1 cellular context compared by ENCODE assay signal in the genomic region with DNA sequence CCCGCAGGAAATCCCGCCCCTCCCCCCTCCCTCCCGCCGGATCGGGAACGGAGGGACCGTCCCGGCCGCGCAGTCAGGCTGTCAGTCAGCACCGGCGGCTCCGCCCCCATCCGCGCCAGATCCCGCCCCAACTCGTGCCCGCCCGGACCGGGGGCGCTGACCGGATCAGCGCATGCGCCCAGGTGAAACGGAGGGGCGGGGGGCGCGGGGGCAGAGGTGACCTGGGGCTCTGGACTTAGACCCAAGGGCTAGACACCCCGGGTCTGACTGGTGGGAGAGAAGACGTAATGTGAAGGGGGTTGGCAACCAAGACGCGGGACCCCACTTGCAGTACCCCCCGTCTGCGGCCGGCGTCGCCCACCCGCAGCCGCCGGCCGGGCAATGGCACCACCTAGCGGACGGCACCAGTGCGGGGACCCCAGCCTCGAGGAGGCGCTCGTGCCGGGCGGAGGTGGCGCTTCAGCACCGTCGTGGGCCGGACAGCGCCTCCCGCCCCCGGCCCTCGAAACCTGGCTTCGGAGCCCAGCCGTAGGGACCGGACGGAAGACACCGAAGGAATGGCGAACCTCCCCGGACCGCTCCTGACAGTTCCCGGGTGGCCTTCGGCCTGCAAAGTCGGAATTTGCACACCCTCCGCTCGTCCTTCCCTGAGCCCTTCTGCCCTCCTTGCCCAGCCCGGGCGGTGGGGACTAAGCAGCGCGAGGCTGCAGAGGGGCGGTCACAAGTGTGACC.
TF ChIP-seq lines count a peak whose summit lies in the region.

A gene with protein sequence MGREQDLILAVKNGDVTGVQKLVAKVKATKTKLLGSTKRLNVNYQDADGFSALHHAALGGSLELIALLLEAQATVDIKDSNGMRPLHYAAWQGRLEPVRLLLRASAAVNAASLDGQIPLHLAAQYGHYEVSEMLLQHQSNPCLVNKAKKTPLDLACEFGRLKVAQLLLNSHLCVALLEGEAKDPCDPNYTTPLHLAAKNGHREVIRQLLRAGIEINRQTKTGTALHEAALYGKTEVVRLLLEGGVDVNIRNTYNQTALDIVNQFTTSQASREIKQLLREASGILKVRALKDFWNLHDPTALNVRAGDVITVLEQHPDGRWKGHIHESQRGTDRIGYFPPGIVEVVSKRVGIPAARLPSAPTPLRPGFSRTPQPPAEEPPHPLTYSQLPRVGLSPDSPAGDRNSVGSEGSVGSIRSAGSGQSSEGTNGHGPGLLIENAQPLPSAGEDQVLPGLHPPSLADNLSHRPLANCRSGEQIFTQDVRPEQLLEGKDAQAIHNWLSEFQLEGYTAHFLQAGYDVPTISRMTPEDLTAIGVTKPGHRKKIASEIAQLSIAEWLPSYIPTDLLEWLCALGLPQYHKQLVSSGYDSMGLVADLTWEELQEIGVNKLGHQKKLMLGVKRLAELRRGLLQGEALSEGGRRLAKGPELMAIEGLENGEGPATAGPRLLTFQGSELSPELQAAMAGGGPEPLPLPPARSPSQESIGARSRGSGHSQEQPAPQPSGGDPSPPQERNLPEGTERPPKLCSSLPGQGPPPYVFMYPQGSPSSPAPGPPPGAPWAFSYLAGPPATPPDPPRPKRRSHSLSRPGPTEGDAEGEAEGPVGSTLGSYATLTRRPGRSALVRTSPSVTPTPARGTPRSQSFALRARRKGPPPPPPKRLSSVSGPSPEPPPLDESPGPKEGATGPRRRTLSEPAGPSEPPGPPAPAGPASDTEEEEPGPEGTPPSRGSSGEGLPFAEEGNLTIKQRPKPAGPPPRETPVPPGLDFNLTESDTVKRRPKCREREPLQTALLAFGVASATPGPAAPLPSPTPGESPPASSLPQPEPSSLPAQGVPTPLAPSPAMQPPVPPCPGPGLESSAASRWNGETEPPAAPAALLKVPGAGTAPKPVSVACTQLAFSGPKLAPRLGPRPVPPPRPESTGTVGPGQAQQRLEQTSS (N-terminal part only) (minus strand): TSS at position 15 of the 732 bp plus-strand sequence. CDS start 1,733 bp downstream, outside the sequence.

TF ChIP-seq in HepG2, 621 proteins besides CTCF, POLR2A, EP300 and RAD21 (continued from another document and continues in another):
- TF ChIP-seq NR2F2 (IDR thresholded peaks at IDR 0.05; ENCODE audit: borderline replicate concordance, low read depth), result no peak; the same call in 1 of the 2 replicates
- TF ChIP-seq ZNF235 (CRISPR knock-in tag; IDR thresholded peaks at IDR 0.05; ENCODE audit: borderline replicate concordance), result peak; percentile 98
- TF ChIP-seq, protein P1, sequence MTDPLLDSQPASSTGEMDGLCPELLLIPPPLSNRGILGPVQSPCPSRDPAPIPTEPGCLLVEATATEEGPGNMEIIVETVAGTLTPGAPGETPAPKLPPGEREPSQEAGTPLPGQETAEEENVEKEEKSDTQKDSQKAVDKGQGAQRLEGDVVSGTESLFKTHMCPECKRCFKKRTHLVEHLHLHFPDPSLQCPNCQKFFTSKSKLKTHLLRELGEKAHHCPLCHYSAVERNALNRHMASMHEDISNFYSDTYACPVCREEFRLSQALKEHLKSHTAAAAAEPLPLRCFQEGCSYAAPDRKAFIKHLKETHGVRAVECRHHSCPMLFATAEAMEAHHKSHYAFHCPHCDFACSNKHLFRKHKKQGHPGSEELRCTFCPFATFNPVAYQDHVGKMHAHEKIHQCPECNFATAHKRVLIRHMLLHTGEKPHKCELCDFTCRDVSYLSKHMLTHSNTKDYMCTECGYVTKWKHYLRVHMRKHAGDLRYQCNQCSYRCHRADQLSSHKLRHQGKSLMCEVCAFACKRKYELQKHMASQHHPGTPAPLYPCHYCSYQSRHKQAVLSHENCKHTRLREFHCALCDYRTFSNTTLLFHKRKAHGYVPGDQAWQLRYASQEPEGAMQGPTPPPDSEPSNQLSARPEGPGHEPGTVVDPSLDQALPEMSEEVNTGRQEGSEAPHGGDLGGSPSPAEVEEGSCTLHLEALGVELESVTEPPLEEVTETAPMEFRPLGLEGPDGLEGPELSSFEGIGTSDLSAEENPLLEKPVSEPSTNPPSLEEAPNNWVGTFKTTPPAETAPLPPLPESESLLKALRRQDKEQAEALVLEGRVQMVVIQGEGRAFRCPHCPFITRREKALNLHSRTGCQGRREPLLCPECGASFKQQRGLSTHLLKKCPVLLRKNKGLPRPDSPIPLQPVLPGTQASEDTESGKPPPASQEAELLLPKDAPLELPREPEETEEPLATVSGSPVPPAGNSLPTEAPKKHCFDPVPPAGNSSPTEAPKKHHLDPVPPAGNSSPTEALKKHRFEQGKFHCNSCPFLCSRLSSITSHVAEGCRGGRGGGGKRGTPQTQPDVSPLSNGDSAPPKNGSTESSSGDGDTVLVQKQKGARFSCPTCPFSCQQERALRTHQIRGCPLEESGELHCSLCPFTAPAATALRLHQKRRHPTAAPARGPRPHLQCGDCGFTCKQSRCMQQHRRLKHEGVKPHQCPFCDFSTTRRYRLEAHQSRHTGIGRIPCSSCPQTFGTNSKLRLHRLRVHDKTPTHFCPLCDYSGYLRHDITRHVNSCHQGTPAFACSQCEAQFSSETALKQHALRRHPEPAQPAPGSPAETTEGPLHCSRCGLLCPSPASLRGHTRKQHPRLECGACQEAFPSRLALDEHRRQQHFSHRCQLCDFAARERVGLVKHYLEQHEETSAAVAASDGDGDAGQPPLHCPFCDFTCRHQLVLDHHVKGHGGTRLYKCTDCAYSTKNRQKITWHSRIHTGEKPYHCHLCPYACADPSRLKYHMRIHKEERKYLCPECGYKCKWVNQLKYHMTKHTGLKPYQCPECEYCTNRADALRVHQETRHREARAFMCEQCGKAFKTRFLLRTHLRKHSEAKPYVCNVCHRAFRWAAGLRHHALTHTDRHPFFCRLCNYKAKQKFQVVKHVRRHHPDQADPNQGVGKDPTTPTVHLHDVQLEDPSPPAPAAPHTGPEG (CRISPR knock-in tag; IDR thresholded peaks at IDR 0.05), result no peak; the same call in 1 of the 2 replicates
- peak; percentile 97 for TF ChIP-seq ZBTB7B (CRISPR knock-in tag; IDR thresholded peaks at IDR 0.05)
- TF ChIP-seq, protein P2, sequence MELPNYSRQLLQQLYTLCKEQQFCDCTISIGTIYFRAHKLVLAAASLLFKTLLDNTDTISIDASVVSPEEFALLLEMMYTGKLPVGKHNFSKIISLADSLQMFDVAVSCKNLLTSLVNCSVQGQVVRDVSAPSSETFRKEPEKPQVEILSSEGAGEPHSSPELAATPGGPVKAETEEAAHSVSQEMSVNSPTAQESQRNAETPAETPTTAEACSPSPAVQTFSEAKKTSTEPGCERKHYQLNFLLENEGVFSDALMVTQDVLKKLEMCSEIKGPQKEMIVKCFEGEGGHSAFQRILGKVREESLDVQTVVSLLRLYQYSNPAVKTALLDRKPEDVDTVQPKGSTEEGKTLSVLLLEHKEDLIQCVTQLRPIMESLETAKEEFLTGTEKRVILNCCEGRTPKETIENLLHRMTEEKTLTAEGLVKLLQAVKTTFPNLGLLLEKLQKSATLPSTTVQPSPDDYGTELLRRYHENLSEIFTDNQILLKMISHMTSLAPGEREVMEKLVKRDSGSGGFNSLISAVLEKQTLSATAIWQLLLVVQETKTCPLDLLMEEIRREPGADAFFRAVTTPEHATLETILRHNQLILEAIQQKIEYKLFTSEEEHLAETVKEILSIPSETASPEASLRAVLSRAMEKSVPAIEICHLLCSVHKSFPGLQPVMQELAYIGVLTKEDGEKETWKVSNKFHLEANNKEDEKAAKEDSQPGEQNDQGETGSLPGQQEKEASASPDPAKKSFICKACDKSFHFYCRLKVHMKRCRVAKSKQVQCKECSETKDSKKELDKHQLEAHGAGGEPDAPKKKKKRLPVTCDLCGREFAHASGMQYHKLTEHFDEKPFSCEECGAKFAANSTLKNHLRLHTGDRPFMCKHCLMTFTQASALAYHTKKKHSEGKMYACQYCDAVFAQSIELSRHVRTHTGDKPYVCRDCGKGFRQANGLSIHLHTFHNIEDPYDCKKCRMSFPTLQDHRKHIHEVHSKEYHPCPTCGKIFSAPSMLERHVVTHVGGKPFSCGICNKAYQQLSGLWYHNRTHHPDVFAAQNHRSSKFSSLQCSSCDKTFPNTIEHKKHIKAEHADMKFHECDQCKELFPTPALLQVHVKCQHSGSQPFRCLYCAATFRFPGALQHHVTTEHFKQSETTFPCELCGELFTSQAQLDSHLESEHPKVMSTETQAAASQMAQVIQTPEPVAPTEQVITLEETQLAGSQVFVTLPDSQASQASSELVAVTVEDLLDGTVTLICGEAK (IDR thresholded peaks at IDR 0.05), result no peak
- TF ChIP-seq, protein P2 (CRISPR knock-in tag; IDR thresholded peaks at IDR 0.05), result peak; percentile 84
- TF ChIP-seq KDM1A (CRISPR knock-in tag; IDR thresholded peaks at IDR 0.05), result peak; percentile 74; the same call in 1 of the 2 replicates
- TF ChIP-seq, protein P3, sequence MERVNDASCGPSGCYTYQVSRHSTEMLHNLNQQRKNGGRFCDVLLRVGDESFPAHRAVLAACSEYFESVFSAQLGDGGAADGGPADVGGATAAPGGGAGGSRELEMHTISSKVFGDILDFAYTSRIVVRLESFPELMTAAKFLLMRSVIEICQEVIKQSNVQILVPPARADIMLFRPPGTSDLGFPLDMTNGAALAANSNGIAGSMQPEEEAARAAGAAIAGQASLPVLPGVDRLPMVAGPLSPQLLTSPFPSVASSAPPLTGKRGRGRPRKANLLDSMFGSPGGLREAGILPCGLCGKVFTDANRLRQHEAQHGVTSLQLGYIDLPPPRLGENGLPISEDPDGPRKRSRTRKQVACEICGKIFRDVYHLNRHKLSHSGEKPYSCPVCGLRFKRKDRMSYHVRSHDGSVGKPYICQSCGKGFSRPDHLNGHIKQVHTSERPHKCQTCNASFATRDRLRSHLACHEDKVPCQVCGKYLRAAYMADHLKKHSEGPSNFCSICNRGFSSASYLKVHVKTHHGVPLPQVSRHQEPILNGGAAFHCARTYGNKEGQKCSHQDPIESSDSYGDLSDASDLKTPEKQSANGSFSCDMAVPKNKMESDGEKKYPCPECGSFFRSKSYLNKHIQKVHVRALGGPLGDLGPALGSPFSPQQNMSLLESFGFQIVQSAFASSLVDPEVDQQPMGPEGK (CRISPR knock-in tag; IDR thresholded peaks at IDR 0.05), result peak; percentile 87
- TF ChIP-seq POLR2AphosphoS2 (IDR thresholded peaks at IDR 0.05; ENCODE audit: low read depth, low read length), result no peak
- TF ChIP-seq ELF1 (CRISPR knock-in tag; IDR thresholded peaks at IDR 0.05), result no peak
- TF ChIP-seq ZNF296 (CRISPR knock-in tag; conservative IDR thresholded peaks at IDR 0.05), result peak; percentile 96
- 0 out of 2 replicates have a peak, but pooled peaks have one; percentile 50 for TF ChIP-seq ZNF33A (CRISPR knock-in tag; IDR thresholded peaks at IDR 0.05; ENCODE audit: borderline replicate concordance)
- peak; percentile 99 for TF ChIP-seq ZMAT3 (CRISPR knock-in tag; conservative IDR thresholded peaks at IDR 0.05)
- TF ChIP-seq NRL (CRISPR knock-in tag; IDR thresholded peaks at IDR 0.05; ENCODE audit: borderline replicate concordance), result peak; percentile 97
- TF ChIP-seq, protein P4, sequence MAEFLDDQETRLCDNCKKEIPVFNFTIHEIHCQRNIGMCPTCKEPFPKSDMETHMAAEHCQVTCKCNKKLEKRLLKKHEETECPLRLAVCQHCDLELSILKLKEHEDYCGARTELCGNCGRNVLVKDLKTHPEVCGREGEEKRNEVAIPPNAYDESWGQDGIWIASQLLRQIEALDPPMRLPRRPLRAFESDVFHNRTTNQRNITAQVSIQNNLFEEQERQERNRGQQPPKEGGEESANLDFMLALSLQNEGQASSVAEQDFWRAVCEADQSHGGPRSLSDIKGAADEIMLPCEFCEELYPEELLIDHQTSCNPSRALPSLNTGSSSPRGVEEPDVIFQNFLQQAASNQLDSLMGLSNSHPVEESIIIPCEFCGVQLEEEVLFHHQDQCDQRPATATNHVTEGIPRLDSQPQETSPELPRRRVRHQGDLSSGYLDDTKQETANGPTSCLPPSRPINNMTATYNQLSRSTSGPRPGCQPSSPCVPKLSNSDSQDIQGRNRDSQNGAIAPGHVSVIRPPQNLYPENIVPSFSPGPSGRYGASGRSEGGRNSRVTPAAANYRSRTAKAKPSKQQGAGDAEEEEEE (CRISPR knock-in tag; IDR thresholded peaks at IDR 0.05; ENCODE audit: borderline replicate concordance), result peak; percentile 98
- no peak; the same call in 1 of the 2 replicates for TF ChIP-seq ZNF550 (CRISPR knock-in tag; IDR thresholded peaks at IDR 0.05; ENCODE audit: borderline replicate concordance)
- no peak for TF ChIP-seq POLR2AphosphoS5 (IDR thresholded peaks at IDR 0.05; ENCODE audit: low read depth, low read length)
- TF ChIP-seq HDAC2 (CRISPR knock-in tag; IDR thresholded peaks at IDR 0.05), result peak; percentile 89
- TF ChIP-seq, protein P5, sequence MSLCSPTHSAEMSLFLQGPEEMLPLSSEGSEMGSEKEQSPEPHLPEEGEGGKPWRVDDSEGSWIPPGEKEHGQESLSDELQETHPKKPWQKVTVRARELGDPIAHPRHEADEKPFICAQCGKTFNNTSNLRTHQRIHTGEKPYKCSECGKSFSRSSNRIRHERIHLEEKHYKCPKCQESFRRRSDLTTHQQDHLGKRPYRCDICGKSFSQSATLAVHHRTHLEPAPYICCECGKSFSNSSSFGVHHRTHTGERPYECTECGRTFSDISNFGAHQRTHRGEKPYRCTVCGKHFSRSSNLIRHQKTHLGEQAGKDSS (CRISPR knock-in tag; IDR thresholded peaks at IDR 0.05; ENCODE audit: borderline replicate concordance, low read depth), result peak; percentile 94; the same call in 1 of the 2 replicates
- TF ChIP-seq, protein P6, sequence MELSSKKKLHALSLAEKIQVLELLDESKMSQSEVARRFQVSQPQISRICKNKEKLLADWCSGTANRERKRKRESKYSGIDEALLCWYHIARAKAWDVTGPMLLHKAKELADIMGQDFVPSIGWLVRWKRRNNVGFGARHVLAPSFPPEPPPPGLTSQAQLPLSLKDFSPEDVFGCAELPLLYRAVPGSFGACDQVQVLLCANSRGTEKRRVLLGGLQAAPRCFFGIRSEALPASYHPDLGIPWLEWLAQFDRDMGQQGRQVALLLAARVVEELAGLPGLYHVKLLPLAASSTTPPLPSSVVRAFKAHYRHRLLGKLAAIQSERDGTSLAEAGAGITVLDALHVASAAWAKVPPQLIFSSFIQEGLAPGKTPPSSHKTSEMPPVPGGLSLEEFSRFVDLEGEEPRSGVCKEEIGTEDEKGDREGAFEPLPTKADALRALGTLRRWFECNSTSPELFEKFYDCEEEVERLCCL (CRISPR knock-in tag; IDR thresholded peaks at IDR 0.05; ENCODE audit: borderline replicate concordance), result peak; percentile 99
- peak; percentile 14 for TF ChIP-seq TARDBP (CRISPR knock-in tag; IDR thresholded peaks at IDR 0.05)
